Comparison of ENCODE assay signal across 1 cellular context in genomic region chr5:14148890-14149671, GRCh38.
TF ChIP-seq lines count a peak whose summit lies in the region.

No MANE protein-coding gene starts in this region.

TF ChIP-seq in GM23338, 12 proteins besides CTCF, POLR2A, EP300 and RAD21 (continued from another document):
- TF ChIP-seq ZNF462 (CRISPR knock-in tag; IDR thresholded peaks at IDR 0.05) (no peak), ZNF114 (CRISPR knock-in tag; IDR thresholded peaks at IDR 0.05) (no peak), ZNF331 (CRISPR knock-in tag; IDR thresholded peaks at IDR 0.05; ENCODE audit: low read depth) (no peak), JUNB (IDR thresholded peaks at IDR 0.05; ENCODE audit: unreplicated experiment) (no peak), REST (IDR thresholded peaks at IDR 0.05; ENCODE audit: unreplicated experiment) (no peak), EZH2 (IDR thresholded peaks at IDR 0.05; ENCODE audit: low read depth, unreplicated experiment) (no peak), ETS1 (IDR thresholded peaks at IDR 0.05) (no peak), CREB1 (CRISPR knock-in tag; IDR thresholded peaks at IDR 0.05; ENCODE audit: low read depth) (no peak), POLR2AphosphoS5 (IDR thresholded peaks at IDR 0.05; ENCODE audit: low read depth) (no peak)
